Comparison of ENCODE assay signal across 8 cellular contexts in the genomic region with DNA sequence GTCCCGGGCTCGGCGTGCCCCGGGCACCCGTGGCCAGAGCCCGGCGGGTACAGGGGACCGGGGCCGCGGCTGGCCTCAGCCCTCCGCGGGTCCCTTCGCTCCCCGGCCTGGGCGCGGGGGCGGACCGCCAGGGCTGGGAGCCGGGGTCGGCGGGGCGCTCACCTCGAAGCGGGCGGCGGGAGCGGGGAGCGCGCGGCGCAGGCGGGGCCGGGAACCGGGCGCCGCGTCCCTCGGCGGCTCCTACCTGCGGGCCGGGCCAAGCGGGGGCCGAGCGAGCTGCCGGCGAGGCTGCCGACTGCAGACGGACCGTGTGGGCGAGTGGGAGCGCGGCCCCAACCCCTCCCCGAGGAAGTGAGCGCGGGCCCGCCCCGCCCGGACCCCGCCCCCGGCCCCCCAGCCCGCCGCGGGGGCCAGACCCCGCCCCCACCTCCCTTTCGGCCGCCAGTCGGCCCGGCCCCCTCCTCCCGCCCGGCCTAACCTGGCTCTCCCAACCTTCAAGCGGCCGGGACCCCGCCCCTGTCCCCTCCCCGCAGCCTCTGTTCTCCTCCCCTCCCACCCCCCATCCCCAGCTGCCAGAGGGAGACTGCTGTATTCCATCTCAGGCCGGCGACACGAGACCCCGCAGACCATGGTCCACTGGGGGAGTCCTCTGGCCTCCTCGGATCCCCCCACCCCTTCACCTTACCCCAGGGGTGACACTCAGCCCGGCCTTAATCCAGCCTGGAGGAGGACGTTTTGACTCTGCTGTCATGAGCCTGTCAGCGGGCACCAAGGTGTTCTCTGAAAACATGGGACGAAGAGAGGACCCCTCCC. TPM values are rescaled to one million over a fixed set of nuclear protein-coding genes. Genes with fewer than 3 reads are reported as not detected.
A peak's percentile ranks its signal among the peaks of the same experiment; 100 is the strongest.
DNase-seq lines count a peak whose midpoint lies in the region; ATAC-seq, FAIRE-seq and TF ChIP-seq lines count a peak whose summit lies in the region.

A gene with protein sequence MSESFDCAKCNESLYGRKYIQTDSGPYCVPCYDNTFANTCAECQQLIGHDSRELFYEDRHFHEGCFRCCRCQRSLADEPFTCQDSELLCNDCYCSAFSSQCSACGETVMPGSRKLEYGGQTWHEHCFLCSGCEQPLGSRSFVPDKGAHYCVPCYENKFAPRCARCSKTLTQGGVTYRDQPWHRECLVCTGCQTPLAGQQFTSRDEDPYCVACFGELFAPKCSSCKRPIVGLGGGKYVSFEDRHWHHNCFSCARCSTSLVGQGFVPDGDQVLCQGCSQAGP (minus strand): TSS at position 320 of the 813 bp plus-strand sequence. CDS start 6,102 bp downstream, outside the sequence.

- no peaks in the 10 kb centered on the region for H3K9me3 ChIP-seq in spleen

- peaks cover 2 to 65% (median 31%) of the 10 kb centered on the region in 6 donors for H3K4me1 ChIP-seq in spleen

- TF ChIP-seq CTCF in spleen (IDR thresholded peaks at IDR 0.05 in 8 of 11, conservative IDR thresholded peaks at IDR 0.05 in 3 of 11) = no peak

- peak; percentile 63 for DNase-seq in EL
- peak; percentile 57 for DNase-seq in HTR-8/SVneo (ENCODE audit: insufficient read length, low spot score)
- peak in 4 of 34 experiments; percentile 17 to 55 (median 39) for DNase-seq in T-cell
- DNase-seq in T47D (ENCODE audit: low read depth in 1 of 2, low spot score in 1 of 2) = peak; percentile 42 to 70
- DNase-seq in immature natural killer cell = peak in 2 of 3 donors; percentile 48
- DNase-seq in spleen = peak; percentile 87
- DNase-seq in NCI-H2029 (lab: John Stamatoyannopoulos, UW) = no peak

- peak within 1 kb of the TSS in 7 of 8 donors; percentile 57 to 91 (median 68) for H3K27ac ChIP-seq in spleen

- no peak for TF ChIP-seq POLR2A in spleen (IDR thresholded peaks at IDR 0.05)

- H3K4me3 ChIP-seq in spleen = peak within 1 kb of the TSS; percentile 23 to 76 (median 46)

- H3K4me1 Mint-ChIP-seq in T-cell (peaks cover 22 to 56% (median 50%) of the 10 kb centered on the region in 3 donors), immature natural killer cell (peaks cover 77% of the 10 kb centered on the region in 2 donors)

- FAIRE-seq in HTR-8/SVneo (lab: Jason Lieb, UNC) = no peak

- H3K27me3 ChIP-seq in spleen (replicated peaks in 1 of 7) = peaks cover 0 to 26% (median 6%) of the 10 kb centered on the region in 7 donors

- intact Hi-C loops in spleen (cut with DNase I; ENCODE audit: low total_unique reads) = no loop called here

- peaks cover 0 to 3% of the 10 kb centered on the region in 2 donors for H3K27me3 Mint-ChIP-seq in T-cell
- H3K27me3 Mint-ChIP-seq in immature natural killer cell (ENCODE audit: low read depth in 3 of 3) = peaks cover 1 to 7% (median 2%) of the 10 kb centered on the region in 3 donors

- WGBS in spleen, 5 donors = 3 to 17% (median 5%) methylated on average over 11 to 82 of the region's 83 CpGs

- H3K27ac Mint-ChIP-seq in T-cell = peak within 1 kb of the TSS; percentile 68 to 86
- H3K27ac Mint-ChIP-seq in immature natural killer cell = peak within 1 kb of the TSS; percentile 90 to 96 (median 96)

- H3K36me3 Mint-ChIP-seq in T-cell = no peaks in the 10 kb centered on the region
- peaks cover 0 to 3% (median 0%) of the 10 kb centered on the region in 3 donors for H3K36me3 Mint-ChIP-seq in immature natural killer cell

- H3K36me3 ChIP-seq in spleen = no peaks in the 10 kb centered on the region

- in situ Hi-C loops in T47D (cut with HindIII; ENCODE audit: low pct_unique_long_range_greater_than_20kb, low sequenced_read_pairs) = no loop called here

- POLR2A ChIA-PET in T-cell (lab: Charles Lee) = no interaction called here

- CTCF ChIA-PET in T-cell (lab: Charles Lee) = no interaction called here

- ATAC-seq in T-cell (replicated peaks in 1 of 4) = peak; percentile 33 to 57 (median 50)
- ATAC-seq in GM18858 (IDR thresholded peaks at IDR 0.05; ENCODE audit: unreplicated experiment) = no peak

- H3K9me3 Mint-ChIP-seq in T-cell (no peaks in the 10 kb centered on the region), immature natural killer cell (no peaks in the 10 kb centered on the region)

- H3K4me3 Mint-ChIP-seq in T-cell = peak within 1 kb of the TSS; percentile 76 to 83 (median 77)
- peak within 1 kb of the TSS; percentile 92 to 97 (median 94) for H3K4me3 Mint-ChIP-seq in immature natural killer cell

RNA-seq across cellular contexts. Expression of the gene that starts here (rescaled TPM):
- 10 to 100 TPM in 2 of 5 donors, 1 to 10 TPM in 3; 4.1 to 19.3 (median 8.1) TPM for total RNA-seq in T-cell
- polyA plus RNA-seq in immature natural killer cell = 100 to 1,000 TPM in 1 of 3 donors, 10 to 100 TPM in 2; 36.8 to 121 (median 74.1) TPM
- total RNA-seq in spleen = 10 to 100 TPM; 13.0 to 39.9 (median 19.5) TPM
- polyA plus RNA-seq in spleen = 10 to 100 TPM in 1 of 3 donors, 1 to 10 TPM in 2; 8.6 to 14.0 (median 9.3) TPM
